9 cellular contexts compared by ENCODE assay signal in the genomic region with DNA sequence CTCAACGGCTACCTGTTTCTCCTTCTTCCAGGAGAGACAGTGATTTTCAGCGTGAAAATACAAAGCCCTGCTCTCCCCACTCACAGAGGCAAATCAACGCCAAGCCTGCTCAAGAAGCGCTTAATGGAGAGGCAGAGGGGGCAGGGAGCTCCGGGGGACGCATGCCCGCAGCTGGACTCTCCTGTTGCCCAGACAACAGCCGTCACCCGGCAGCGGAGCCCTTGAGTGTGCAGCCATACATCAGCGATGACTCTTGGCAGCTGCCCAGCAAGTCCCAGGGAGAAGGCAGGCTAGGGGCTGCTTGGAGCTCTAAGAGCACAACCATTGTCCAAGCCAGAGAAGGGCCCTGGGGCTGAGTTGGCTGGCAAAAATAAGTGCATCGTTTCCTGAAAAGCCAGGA.
DNase-seq lines count a peak whose midpoint lies in the region; ATAC-seq and TF ChIP-seq lines count a peak whose summit lies in the region.
"Had no signal": no experiment of that assay in that cellular context is flagged by ENCODE, and none has a peak within 500 bp of the region (broad histone marks: within the 10 kb centered on the region; RNA-seq: fewer than 3 reads in every experiment).

No MANE protein-coding gene starts in this region.

- no peak for ATAC-seq in GM19351 (IDR thresholded peaks at IDR 0.05; ENCODE audit: unreplicated experiment)

- CTCF ChIA-PET in Calu3 (lab: Charles Lee) = no interaction called here

- TF ChIP-seq CTCF in choroid plexus epithelial cell (conservative IDR thresholded peaks at IDR 0.05; ENCODE audit: low read depth, low read length) (no peak), neural crest cell (conservative IDR thresholded peaks at IDR 0.05) (no peak), Calu3 (IDR thresholded peaks at IDR 0.05; ENCODE audit: unreplicated experiment) (no peak)

- H3K9me3 Mint-ChIP-seq in neural crest cell (peaks cover 3% of the 10 kb centered on the region), Calu3 (ENCODE audit: low read depth, unreplicated experiment) (no peaks in the 10 kb centered on the region)

- peaks cover 37% of the 10 kb centered on the region for H3K4me1 Mint-ChIP-seq in neural crest cell
- no peaks in the 10 kb centered on the region for H3K4me1 Mint-ChIP-seq in Calu3 (ENCODE audit: low read depth, unreplicated experiment)

- no TSS peak for BruUV-seq in Calu3 (replicated peaks; lab: Mats Ljungman, UMichigan)

- intact Hi-C loops in Calu3 (cut with micrococcal nuclease; ENCODE audit: unreplicated experiment) = no loop called here

- no peaks in the 10 kb centered on the region for H3K36me3 Mint-ChIP-seq in neural crest cell (ENCODE audit: low read depth)
- no peaks in the 10 kb centered on the region for H3K36me3 Mint-ChIP-seq in Calu3 (ENCODE audit: insufficient read depth, unreplicated experiment)

- H3K4me3 Mint-ChIP-seq in neural crest cell (peak overlapping the region; percentile 86), Calu3 (ENCODE audit: low read depth, unreplicated experiment) (no peak overlapping the region)

- H3K27me3 Mint-ChIP-seq in neural crest cell (ENCODE audit: low read depth) (no peaks in the 10 kb centered on the region), Calu3 (ENCODE audit: unreplicated experiment) (peaks cover 40% of the 10 kb centered on the region)

- peak; percentile 67 for DNase-seq in DMS153 treated with DMSO at 0.1 percent for 48 hours (lab: John Stamatoyannopoulos, UW; ENCODE audit: unreplicated experiment)
- peak; percentile 68 for DNase-seq in NCI-H2171 (lab: John Stamatoyannopoulos, UW)
- peak; percentile 35 for DNase-seq in choroid plexus epithelial cell (ENCODE audit: low read depth)
- peak; percentile 73 for DNase-seq in neural crest cell (ENCODE audit: low read depth, low spot score)
- no peak for DNase-seq in T1000 (lab: John Stamatoyannopoulos, UW)
- no peak for DNase-seq in Calu3
- DNase-seq in NK-92 treated with Interleukin-12 subunit alpha and Interleukin-12 subunit beta, amount 100 ng/mL, for 24 hours (lab: John Stamatoyannopoulos, UW) = no peak

- H3K27ac Mint-ChIP-seq in neural crest cell (ENCODE audit: unreplicated experiment) = peak overlapping the region; percentile 96
- no peak overlapping the region for H3K27ac Mint-ChIP-seq in Calu3 (ENCODE audit: unreplicated experiment)

- H3K4me3 ChIP-seq in choroid plexus epithelial cell (ENCODE audit: low read depth, low read length) = no peak overlapping the region
- H3K4me3 ChIP-seq: SJSA1 had no signal

Comparison
In these comparisons a context has a peak if more than half of its experiments do, and no peak if none do; other contexts are left out.
1. DNase-seq: peak in DMS153 treated with DMSO at 0.1 percent for 48 hours (single experiment), NCI-H2171 (single experiment), choroid plexus epithelial cell (single experiment) and neural crest cell (single experiment); none in T1000 (single experiment), Calu3 (single experiment) and NK-92 treated with Interleukin-12 subunit alpha and Interleukin-12 subunit beta, amount 100 ng/mL, for 24 hours (single experiment).